In genomic region chr18:9894454-9895068, GRCh38 we compare ENCODE assay signal across 21 cellular contexts. TPM values are rescaled to one million over a fixed set of nuclear protein-coding genes. Genes with fewer than 3 reads are reported as not detected.
DNase-seq lines count a peak whose midpoint lies in the region; ATAC-seq, FAIRE-seq and TF ChIP-seq lines count a peak whose summit lies in the region.
"Had no signal": no experiment of that assay in that cellular context is flagged by ENCODE, and none has a peak within 500 bp of the region (broad histone marks: within the 10 kb centered on the region; RNA-seq: fewer than 3 reads in every experiment).

No MANE protein-coding gene starts in this region.

- FAIRE-seq in GM12891 (lab: Jason Lieb, UNC) (no peak), GM12878 (lab: Jason Lieb, UNC) (peak; percentile 68), keratinocyte (lab: Jason Lieb, UNC) (peak; percentile 36)
- FAIRE-seq: HTR-8/SVneo had no signal

- BruUV-seq in GM12878 (replicated peaks; lab: Mats Ljungman, UMichigan): no TSS peak

- H2AFZ ChIP-seq in GM12878 (ENCODE audit: control insufficient read depth, low read depth, low read length) (no peak overlapping the region), keratinocyte (ENCODE audit: control insufficient read depth, low read length) (peak overlapping the region; percentile 41)

- DNase-seq in activated CD4-positive, alpha-beta memory T cell treated with anti-CD3 and anti-CD28 coated beads, Interleukin-2, amount 10 ng/mL, durations not matched to agents 7 days and 5 days: no peak
- DNase-seq in activated CD4-positive, alpha-beta memory T cell treated with anti-CD3 and anti-CD28 coated beads for 36 hours: no peak
- DNase-seq in GM12891 (ENCODE audit: insufficient read length, low spot score): no peak
- DNase-seq in GM12878 (ENCODE audit: low read depth, low spot score): no peak
- no peak for DNase-seq in keratinocyte (ENCODE audit: low read depth, low spot score)
- DNase-seq in occipital lobe (lab: John Stamatoyannopoulos, UW): no peak
- no peak for DNase-seq in DMS79 (lab: John Stamatoyannopoulos, UW)
- DNase-seq: DND-41, GM23248, NCI-H1105, NCI-H2081, NCI-H2171 treated with DMSO at 0.1 percent for 48 hours, NCI-H446 treated with DMSO at 0.1 percent for 48 hours, NCI-H69, Peyer's patch, Right ventricle myocardium superior had no signal

- H3K9me3 ChIP-seq in GM12878 (replicated peaks; ENCODE audit: control insufficient read depth, insufficient read depth, low read length) (no peaks in the 10 kb centered on the region), keratinocyte (ENCODE audit: control insufficient read depth, low read depth, low read length) (no peaks in the 10 kb centered on the region)
- H3K9me3 ChIP-seq: HAP-1, Peyer's patch had no signal

- TF ChIP-seq CTCF in GM12878 (IDR thresholded peaks at IDR 0.05 in 2 of 3, conservative IDR thresholded peaks at IDR 0.05 in 1 of 3; ENCODE audit: control insufficient read depth in 2 of 3, extremely low read depth in 1 of 3, insufficient read depth in 1 of 3, low read depth in 3 of 3, low read length in 3 of 3) (no peak), keratinocyte (optimal IDR thresholded peaks at IDR 0.05 in 1 of 3, IDR thresholded peaks at IDR 0.05 in 1 of 3, conservative IDR thresholded peaks at IDR 0.05 in 1 of 3; ENCODE audit: extremely low read depth in 1 of 3, insufficient read depth in 2 of 3, low read length in 3 of 3) (no peak)

- TF ChIP-seq RAD21 in GM12878 (IDR thresholded peaks at IDR 0.05; ENCODE audit: insufficient read depth, low read depth, low read length): no peak

- H3K9ac ChIP-seq in GM12878 (ENCODE audit: control insufficient read depth, insufficient read depth, low read length): no peak overlapping the region
- H3K9ac ChIP-seq in keratinocyte (ENCODE audit: control insufficient read depth, extremely low read depth, insufficient read depth, low read length): no peak overlapping the region
- H3K9ac ChIP-seq: GM23248 had no signal

- H3K36me3 ChIP-seq in GM12878 (ENCODE audit: control insufficient read depth in 2 of 2, insufficient read depth in 2 of 2, low read length in 1 of 2) (no peaks in the 10 kb centered on the region), keratinocyte (ENCODE audit: control insufficient read depth in 2 of 2, extremely low read depth in 1 of 2, insufficient read depth in 2 of 2, low read length in 2 of 2) (no peaks in the 10 kb centered on the region)
- H3K36me3 ChIP-seq: HAP-1, Peyer's patch had no signal

- in situ Hi-C loops in GM12878 (cut with MboI): loop anchor here (5.0 kb wide), 1 partner anchor 52 kb away; no protein-coding TSS in a partner anchor

- H3K9me1 ChIP-seq in keratinocyte (ENCODE audit: control insufficient read depth, extremely low read depth, insufficient read depth, low read length): no peaks in the 10 kb centered on the region

- H3K4me1 ChIP-seq in GM12878 (ENCODE audit: control insufficient read depth, insufficient read depth, low read length) (no peaks in the 10 kb centered on the region), keratinocyte (ENCODE audit: control insufficient read depth, extremely low read depth, insufficient read depth, low read length) (peaks cover 20% of the 10 kb centered on the region)
- H3K4me1 ChIP-seq: HAP-1 had no signal

- H3K27me3 Mint-ChIP-seq in activated CD4-positive, alpha-beta memory T cell treated with anti-CD3 and anti-CD28 coated beads, Interleukin-2, amount 10 ng/mL, durations not matched to agents 7 days and 5 days: peaks cover 3% of the 10 kb centered on the region
- H3K27me3 Mint-ChIP-seq in activated CD4-positive, alpha-beta memory T cell treated with anti-CD3 and anti-CD28 coated beads for 36 hours: no peaks in the 10 kb centered on the region
- H3K27me3 Mint-ChIP-seq: IgD-negative memory B cell had no signal

- RAD21 ChIA-PET in GM12878 (lab: Charles Lee; ENCODE audit: unreplicated experiment): no interaction called here

- WGBS in GM12878 (ENCODE audit: insufficient coverage, insufficient replicate concordance, low lambda C conversion rate, missing lambda C conversion rate): 91% methylated on average over 6 of the region's 6 CpGs

- CTCF ChIA-PET in activated CD4-positive, alpha-beta memory T cell treated with anti-CD3 and anti-CD28 coated beads, Interleukin-2, amount 10 ng/mL, durations not matched to agents 7 days and 5 days (lab: Charles Lee): no interaction called here
- CTCF ChIA-PET in activated CD4-positive, alpha-beta memory T cell treated with anti-CD3 and anti-CD28 coated beads for 36 hours (lab: Charles Lee): no interaction called here
- CTCF ChIA-PET in GM12878 (lab: Yijun Ruan, JAX): no interaction called here

- no peak overlapping the region for H3K27ac ChIP-seq in GM12878 (ENCODE audit: control insufficient read depth, insufficient read depth)
- peak overlapping the region; percentile 21 for H3K27ac ChIP-seq in keratinocyte (ENCODE audit: control insufficient read depth, insufficient read depth, low read length)
- H3K27ac ChIP-seq: GM23248, Peyer's patch had no signal

- H3K4me2 ChIP-seq in GM12878 (ENCODE audit: control insufficient read depth, insufficient read depth): no peak overlapping the region
- H3K4me2 ChIP-seq in keratinocyte (ENCODE audit: control insufficient read depth, extremely low read depth, insufficient read depth, low read depth, low read length): no peak overlapping the region

- dilution Hi-C loops in keratinocyte (cut with MboI; ENCODE audit: extremely low pct_ligation_motif_present, low sequenced_read_pairs): no loop called here

- H3K36me3 Mint-ChIP-seq in activated CD4-positive, alpha-beta memory T cell treated with anti-CD3 and anti-CD28 coated beads, Interleukin-2, amount 10 ng/mL, durations not matched to agents 7 days and 5 days (ENCODE audit: low read depth): no peaks in the 10 kb centered on the region
- no peaks in the 10 kb centered on the region for H3K36me3 Mint-ChIP-seq in activated CD4-positive, alpha-beta memory T cell treated with anti-CD3 and anti-CD28 coated beads for 36 hours
- H3K36me3 Mint-ChIP-seq: IgD-negative memory B cell had no signal

- H3K9me3 Mint-ChIP-seq in activated CD4-positive, alpha-beta memory T cell treated with anti-CD3 and anti-CD28 coated beads, Interleukin-2, amount 10 ng/mL, durations not matched to agents 7 days and 5 days: no peaks in the 10 kb centered on the region
- H3K9me3 Mint-ChIP-seq in activated CD4-positive, alpha-beta memory T cell treated with anti-CD3 and anti-CD28 coated beads for 36 hours: no peaks in the 10 kb centered on the region
- H3K9me3 Mint-ChIP-seq: IgD-negative memory B cell had no signal

- H4K20me1 ChIP-seq in GM12878 (ENCODE audit: control insufficient read depth, insufficient read depth) (no peaks in the 10 kb centered on the region), keratinocyte (ENCODE audit: control insufficient read depth, extremely low read depth, insufficient read depth, low read length) (no peaks in the 10 kb centered on the region)

- no peak overlapping the region for H3K4me3 Mint-ChIP-seq in activated CD4-positive, alpha-beta memory T cell treated with anti-CD3 and anti-CD28 coated beads, Interleukin-2, amount 10 ng/mL, durations not matched to agents 7 days and 5 days
- no peak overlapping the region for H3K4me3 Mint-ChIP-seq in activated CD4-positive, alpha-beta memory T cell treated with anti-CD3 and anti-CD28 coated beads for 36 hours
- H3K4me3 Mint-ChIP-seq: B cell had no signal

- no peaks in the 10 kb centered on the region for H3K27me3 ChIP-seq in GM12878 (replicated peaks in 1 of 2; ENCODE audit: control insufficient read depth in 2 of 2, insufficient read depth in 2 of 2, low read length in 1 of 2)
- no peaks in the 10 kb centered on the region for H3K27me3 ChIP-seq in keratinocyte (ENCODE audit: control insufficient read depth, extremely low read depth, insufficient read depth, low read length)
- H3K27me3 ChIP-seq: Peyer's patch had no signal

- H3K27ac Mint-ChIP-seq in activated CD4-positive, alpha-beta memory T cell treated with anti-CD3 and anti-CD28 coated beads, Interleukin-2, amount 10 ng/mL, durations not matched to agents 7 days and 5 days: peak overlapping the region; percentile 50
- no peak overlapping the region for H3K27ac Mint-ChIP-seq in activated CD4-positive, alpha-beta memory T cell treated with anti-CD3 and anti-CD28 coated beads for 36 hours
- H3K27ac Mint-ChIP-seq: B cell, IgD-negative memory B cell had no signal

- H3K4me3 ChIP-seq in GM12878 (no peak overlapping the region), keratinocyte (ENCODE audit: control insufficient read depth in 2 of 3, extremely low read depth in 1 of 3, insufficient read depth in 2 of 3, low read depth in 1 of 3, low read length in 3 of 3) (no peak overlapping the region)
- H3K4me3 ChIP-seq: GM23248, HAP-1, Peyer's patch had no signal

- POLR2A ChIA-PET in activated CD4-positive, alpha-beta memory T cell treated with anti-CD3 and anti-CD28 coated beads, Interleukin-2, amount 10 ng/mL, durations not matched to agents 7 days and 5 days (lab: Charles Lee): interaction anchor here (2.6 kb wide), 1 partner anchor 19 kb away, joined by 9 read pairs; the partner anchor contains the start of gene VAPA
- POLR2A ChIA-PET in activated CD4-positive, alpha-beta memory T cell treated with anti-CD3 and anti-CD28 coated beads for 36 hours (lab: Charles Lee): no interaction called here
- POLR2A ChIA-PET in GM12878 (lab: Charles Lee): no interaction called here

- no peak for TF ChIP-seq EP300 in GM12878 (IDR thresholded peaks at IDR 0.05; ENCODE audit: borderline replicate concordance in 1 of 2, control insufficient read depth in 1 of 2, low read depth in 2 of 2, low read length in 2 of 2)

- no peak for ATAC-seq in GM12878

- H3K79me2 ChIP-seq in GM12878 (ENCODE audit: control insufficient read depth, insufficient read depth, low read length): no peaks in the 10 kb centered on the region
- H3K79me2 ChIP-seq in keratinocyte (ENCODE audit: control insufficient read depth, insufficient read depth, low read length): no peaks in the 10 kb centered on the region

- TF ChIP-seq POLR2A in GM12891 (IDR thresholded peaks at IDR 0.05; ENCODE audit: low read depth, low read length) (no peak), GM12878 (IDR thresholded peaks at IDR 0.05; ENCODE audit: low read depth, low read length) (no peak)

- H3K4me1 Mint-ChIP-seq in activated CD4-positive, alpha-beta memory T cell treated with anti-CD3 and anti-CD28 coated beads, Interleukin-2, amount 10 ng/mL, durations not matched to agents 7 days and 5 days: peaks cover 28% of the 10 kb centered on the region
- H3K4me1 Mint-ChIP-seq in activated CD4-positive, alpha-beta memory T cell treated with anti-CD3 and anti-CD28 coated beads for 36 hours (ENCODE audit: low read depth): peaks cover 7% of the 10 kb centered on the region
- H3K4me1 Mint-ChIP-seq: B cell had no signal

- intact Hi-C loops in activated CD4-positive, alpha-beta memory T cell treated with anti-CD3 and anti-CD28 coated beads for 36 hours (cut with micrococcal nuclease): no loop called here
- intact Hi-C loops in GM12878 (cut with micrococcal nuclease; ENCODE audit: unreplicated experiment): no loop called here

- SMC1A ChIA-PET in GM12878 (lab: Charles Lee; ENCODE audit: uncharacterized antibody, unreplicated experiment): no interaction called here

RNA-seq across cellular contexts. Expression of gene TXNDC2, which starts 8.8 kb away (rescaled TPM):
- under 1 TPM in 1 of 2 experiments, not detected in 1; 0.30 TPM for total RNA-seq in activated CD4-positive, alpha-beta memory T cell treated with anti-CD3 and anti-CD28 coated beads, Interleukin-2, amount 10 ng/mL, durations not matched to agents 7 days and 5 days
- total RNA-seq in activated CD4-positive, alpha-beta memory T cell treated with anti-CD3 and anti-CD28 coated beads for 36 hours: not detected
- not detected for polyA plus RNA-seq in GM12891 (2012; ENCODE audit: low read depth, missing spikeins)
- not detected in 2 replicates for total RNA-seq in GM12878 (2013; cell fraction: nucleolus; rRNA removed)
- total RNA-seq in GM12878 (2014; rRNA removed) (0.06 TPM in 1 of 2 replicates, not detected in the other), GM12878 (2014; rRNA removed; fragmentation: Illumina TruSeq; extraction: Trizol) (0.04 TPM in 1 of 2 replicates, not detected in the other), GM12878 (2021) (0.40 TPM in 1 of 2 replicates, not detected in the other), occipital lobe (not detected)
- polyA plus RNA-seq in GM12878 (2011; ENCODE audit: low read depth): not detected
- polyA plus RNA-seq in GM12878 (2011; rRNA removed) (not detected in 2 replicates), GM12878 (2014; fragmentation: Illumina TruSeq; extraction: Trizol) (0.07 TPM in 1 of 2 replicates, not detected in the other), GM12878 (2014; fragmentation: Nextera tagmentation; extraction: Ambion mirVana) (not detected), GM12878 (2014; rRNA removed) (0.09 TPM in 1 of 2 replicates, not detected in the other), GM12878 (2016; fragmentation: Nextera tagmentation; extraction: Ambion mirVana) (not detected), keratinocyte (0.03 TPM in 1 of 3 replicates, not detected in the others)
- not detected in 2 replicates for polyA plus RNA-seq in GM12878 (2011; cell fraction: cytosol; rRNA removed)
- polyA plus RNA-seq in GM12878 (2011; cell fraction: nucleus; rRNA removed): not detected in 2 replicates
- polyA plus RNA-seq in GM12878 (2012): 0.04 TPM in 1 of 2 replicates, not detected in the other
- not detected in 2 replicates for polyA minus RNA-seq in GM12878 (2011; rRNA and poly(A)+ RNA removed)
- not detected in 2 replicates for polyA minus RNA-seq in GM12878 (2011; cell fraction: cytosol; rRNA and poly(A)+ RNA removed)
- polyA minus RNA-seq in GM12878 (2011; cell fraction: nucleus; rRNA and poly(A)+ RNA removed): not detected in 2 replicates
- polyA plus RNA-seq in keratinocyte (2011; ENCODE audit: low read depth): not detected
- not detected in 2 replicates for polyA plus RNA-seq in keratinocyte (2011; cell fraction: cytosol; rRNA removed)
- polyA plus RNA-seq in keratinocyte (2011; cell fraction: nucleus; rRNA removed): not detected in 2 replicates
- 0.06 TPM in 1 of 2 replicates, not detected in the other for polyA plus RNA-seq in keratinocyte (2012; ENCODE audit: low replicate concordance)
- 0.16 TPM in 1 of 3 replicates, not detected in the others for polyA minus RNA-seq in keratinocyte
- polyA minus RNA-seq in keratinocyte (2011; cell fraction: cytosol; rRNA and poly(A)+ RNA removed): not detected
- not detected in 2 replicates for polyA minus RNA-seq in keratinocyte (2011; cell fraction: nucleus; rRNA and poly(A)+ RNA removed)
- total RNA-seq: G401, GM23248, Peyer's patch, Right ventricle myocardium superior had no signal
- polyA plus RNA-seq: GM23248, IgD-negative memory B cell had no signal

RNA-seq across cellular contexts. Expression of gene VAPA, which starts 19.3 kb away (rescaled TPM):
- 100 to 1,000 TPM; 132 to 142 TPM for total RNA-seq in activated CD4-positive, alpha-beta memory T cell treated with anti-CD3 and anti-CD28 coated beads, Interleukin-2, amount 10 ng/mL, durations not matched to agents 7 days and 5 days
- total RNA-seq in activated CD4-positive, alpha-beta memory T cell treated with anti-CD3 and anti-CD28 coated beads for 36 hours: 100 to 1,000 TPM; 152 to 159 TPM
- polyA plus RNA-seq in GM12891 (2012; ENCODE audit: low read depth, missing spikeins): 95.5 TPM
- total RNA-seq in GM12878 (2013; cell fraction: nucleolus; rRNA removed): 139 and 144 TPM in 2 replicates
- total RNA-seq in GM12878 (2014; rRNA removed): 124 and 128 TPM in 2 replicates
- total RNA-seq in GM12878 (2014; rRNA removed; fragmentation: Illumina TruSeq; extraction: Trizol): 165 and 173 TPM in 2 replicates
- total RNA-seq in GM12878 (2021): 136 and 137 TPM in 2 replicates
- polyA plus RNA-seq in GM12878 (2011; ENCODE audit: low read depth): 60.5 TPM
- polyA plus RNA-seq in GM12878 (2011; rRNA removed): 235 and 368 TPM in 2 replicates
- polyA plus RNA-seq in GM12878 (2011; cell fraction: cytosol; rRNA removed): 78.7 and 122 TPM in 2 replicates
- polyA plus RNA-seq in GM12878 (2011; cell fraction: nucleus; rRNA removed): 96.8 and 97.2 TPM in 2 replicates
- polyA plus RNA-seq in GM12878 (2012): 76.2 and 145 TPM in 2 replicates
- 252 and 265 TPM in 2 replicates for polyA plus RNA-seq in GM12878 (2014; fragmentation: Illumina TruSeq; extraction: Trizol)
- 10 to 100 TPM; 70.9 to 73.1 TPM for polyA plus RNA-seq in GM12878 (2014; fragmentation: Nextera tagmentation; extraction: Ambion mirVana)
- polyA plus RNA-seq in GM12878 (2014; rRNA removed): 154 and 159 TPM in 2 replicates
- 100 to 1,000 TPM; 236 to 237 TPM for polyA plus RNA-seq in GM12878 (2016; fragmentation: Nextera tagmentation; extraction: Ambion mirVana)
- 79.9 and 141 TPM in 2 replicates for polyA minus RNA-seq in GM12878 (2011; rRNA and poly(A)+ RNA removed)
- polyA minus RNA-seq in GM12878 (2011; cell fraction: cytosol; rRNA and poly(A)+ RNA removed): 58.4 and 68.5 TPM in 2 replicates
- polyA minus RNA-seq in GM12878 (2011; cell fraction: nucleus; rRNA and poly(A)+ RNA removed): 44.0 and 74.3 TPM in 2 replicates
- 174 to 350 TPM (median 267 TPM) in 3 replicates for polyA plus RNA-seq in keratinocyte
- polyA plus RNA-seq in keratinocyte (2011; ENCODE audit: low read depth): 170 TPM
- 244 and 459 TPM in 2 replicates for polyA plus RNA-seq in keratinocyte (2011; cell fraction: cytosol; rRNA removed)
- 146 and 198 TPM in 2 replicates for polyA plus RNA-seq in keratinocyte (2011; cell fraction: nucleus; rRNA removed)
- 143 and 223 TPM in 2 replicates for polyA plus RNA-seq in keratinocyte (2012; ENCODE audit: low replicate concordance)
- polyA minus RNA-seq in keratinocyte: 18.6 to 194 TPM (median 79.0 TPM) in 3 replicates
- 163 TPM for polyA minus RNA-seq in keratinocyte (2011; cell fraction: cytosol; rRNA and poly(A)+ RNA removed)
- polyA minus RNA-seq in keratinocyte (2011; cell fraction: nucleus; rRNA and poly(A)+ RNA removed): 37.4 and 91.5 TPM in 2 replicates
- total RNA-seq in occipital lobe: 167 TPM
